In the genomic region with DNA sequence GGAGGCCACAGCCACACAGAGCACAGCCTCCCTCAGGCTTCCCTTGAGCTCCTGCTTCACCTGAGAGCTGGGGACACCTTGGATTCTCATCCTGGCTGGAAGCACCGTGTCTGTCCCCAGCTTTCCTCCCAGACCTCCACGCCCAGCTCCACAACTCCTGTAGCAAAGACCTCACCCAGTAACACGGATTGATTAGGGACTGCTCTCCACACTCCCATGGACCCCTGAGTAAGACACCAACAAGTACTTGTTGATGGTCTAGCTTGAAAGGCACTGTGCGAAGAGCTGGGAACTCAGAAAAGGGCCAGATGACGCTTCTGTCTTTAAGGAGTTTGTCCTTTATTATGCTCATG, we compare ENCODE assay signal across 19 cellular contexts.
"Had no signal": no experiment of that assay in that cellular context is flagged by ENCODE, and none has a peak within 500 bp of the region (broad histone marks: within the 10 kb centered on the region; RNA-seq: fewer than 3 reads in every experiment).

No MANE protein-coding gene starts in this region.

- H3K27me3 ChIP-seq: ovary, right atrium auricular region, sigmoid colon, testis, transverse colon had no signal

- H3K4me3 ChIP-seq: ovary, right atrium auricular region, sigmoid colon, skin epidermis, testis, transverse colon had no signal

- H3K9me3 ChIP-seq: ovary, right atrium auricular region, sigmoid colon, testis, transverse colon had no signal

- ATAC-seq: naive thymus-derived CD4-positive, alpha-beta T cell; stimulated activated naive B cell treated with anti-CD40 and anti-IgM and Interleukin-4, amounts not matched to agents 10 μg/mL and 1 μg/mL and 100 μg/mL, for 72 hours; stimulated activated naive CD8-positive, alpha-beta T cell treated with anti-CD3 and anti-CD28 coated beads, Interleukin-15, amount 100 ng/mL, for 72 hours had no signal

- H3K36me3 ChIP-seq: ovary, right atrium auricular region, sigmoid colon, transverse colon had no signal

- DNase-seq: dermis blood vessel endothelial cell; effector CD4-positive, alpha-beta T cell; erythroblast; foreskin melanocyte; hippocampal formation; kidney glomerular epithelial cell; mesendoderm; naive thymus-derived CD4-positive, alpha-beta T cell; nephron progenitor cell; sigmoid colon; stimulated activated CD4-positive, alpha-beta T cell treated with anti-CD3 and anti-CD28 coated beads, Interleukin-2, amount 100 ng/mL, for 24 hours; stimulated activated CD4-positive, alpha-beta T cell treated with anti-CD3 and anti-CD28 coated beads, Interleukin-4, amount 100 ng/mL, for 4 hours; stimulated activated naive B cell treated with anti-CD40 and anti-IgM and Interleukin-4, amounts not matched to agents 10 μg/mL and 1 μg/mL and 100 μg/mL, for 72 hours; stimulated activated naive CD8-positive, alpha-beta T cell treated with anti-CD3 and anti-CD28 coated beads, Interleukin-15, amount 100 ng/mL, for 72 hours; testis; transverse colon had no signal

- H3K4me1 ChIP-seq: sigmoid colon had no signal

- H3K27ac ChIP-seq: ovary, right atrium auricular region, sigmoid colon, testis, transverse colon had no signal
